ENCODE assay signal across 20 cellular contexts in genomic region chr1:14517813-14518180, GRCh38.
DNase-seq lines count a peak whose midpoint lies in the region; ATAC-seq and TF ChIP-seq lines count a peak whose summit lies in the region.
"Had no signal": no experiment of that assay in that cellular context is flagged by ENCODE, and none has a peak within 500 bp of the region (broad histone marks: within the 10 kb centered on the region; RNA-seq: fewer than 3 reads in every experiment).

No MANE protein-coding gene starts in this region.

- peaks cover 5% of the 10 kb centered on the region for H3K4me1 ChIP-seq in OCI-LY7 (ENCODE audit: insufficient read depth, low read length, poor library complexity, severe bottlenecking)
- peaks cover 12 to 80% (median 44%) of the 10 kb centered on the region in 3 donors for H3K4me1 ChIP-seq in esophagus squamous epithelium
- H3K4me1 ChIP-seq in vagina: peaks cover 59% of the 10 kb centered on the region

- H3K27ac ChIP-seq in OCI-LY7 (ENCODE audit: low read depth, low read length, poor library complexity, severe bottlenecking) (no peak overlapping the region), esophagus squamous epithelium (peak overlapping the region; percentile 68 to 86 (median 81)), vagina (peak overlapping the region; percentile 76)
- H3K27ac ChIP-seq: BLaER1 had no signal

- no peak overlapping the region for H3K4me3 Mint-ChIP-seq in activated naive CD8-positive, alpha-beta T cell treated with anti-CD3 and anti-CD28 coated beads, Interleukin-2, amount 50 U/mL, for 24 hours
- H3K4me3 Mint-ChIP-seq in immature natural killer cell: no peak overlapping the region
- H3K4me3 Mint-ChIP-seq: natural killer cell; T-helper 2 cell treated with Interferon-gamma antibody and Interleukin-4, amounts not matched to agents 5 μg/mL and 100 μg/mL, for 36 hours had no signal

- H3K4me1 Mint-ChIP-seq in activated naive CD8-positive, alpha-beta T cell treated with anti-CD3 and anti-CD28 coated beads, Interleukin-2, amount 50 U/mL, for 24 hours: peaks cover 3% of the 10 kb centered on the region
- H3K4me1 Mint-ChIP-seq in immature natural killer cell: no peaks in the 10 kb centered on the region
- H3K4me1 Mint-ChIP-seq: natural killer cell had no signal

- peaks cover 3% of the 10 kb centered on the region for H3K27me3 Mint-ChIP-seq in activated naive CD8-positive, alpha-beta T cell treated with anti-CD3 and anti-CD28 coated beads, Interleukin-2, amount 50 U/mL, for 24 hours
- peaks cover 2% of the 10 kb centered on the region in 3 donors for H3K27me3 Mint-ChIP-seq in immature natural killer cell (ENCODE audit: low read depth in 3 of 3)

- ATAC-seq in activated naive CD8-positive, alpha-beta T cell treated with anti-CD3 and anti-CD28 coated beads, Interleukin-2, amount 50 U/mL, for 24 hours: no peak
- ATAC-seq: natural killer cell had no signal

- H3K9me2 ChIP-seq in OCI-LY7 (ENCODE audit: insufficient read depth, low read length): no peaks in the 10 kb centered on the region

- H3K36me3 ChIP-seq in OCI-LY7 (ENCODE audit: insufficient read depth, low read length) (no peaks in the 10 kb centered on the region), esophagus squamous epithelium (no peaks in the 10 kb centered on the region), vagina (no peaks in the 10 kb centered on the region)
- H3K36me3 ChIP-seq: adrenal gland, BLaER1 had no signal

- no peaks in the 10 kb centered on the region for H4K20me1 ChIP-seq in OCI-LY7 (ENCODE audit: insufficient read depth, low read length)
- H4K20me1 ChIP-seq: BLaER1 had no signal

- no peaks in the 10 kb centered on the region for H3K9me3 Mint-ChIP-seq in activated naive CD8-positive, alpha-beta T cell treated with anti-CD3 and anti-CD28 coated beads, Interleukin-2, amount 50 U/mL, for 24 hours
- no peaks in the 10 kb centered on the region for H3K9me3 Mint-ChIP-seq in immature natural killer cell
- H3K9me3 Mint-ChIP-seq: natural killer cell; T-helper 2 cell treated with Interferon-gamma antibody and Interleukin-4, amounts not matched to agents 5 μg/mL and 100 μg/mL, for 36 hours had no signal

- no peak overlapping the region for H3K27ac Mint-ChIP-seq in activated naive CD8-positive, alpha-beta T cell treated with anti-CD3 and anti-CD28 coated beads, Interleukin-2, amount 50 U/mL, for 24 hours
- no peak overlapping the region for H3K27ac Mint-ChIP-seq in immature natural killer cell
- H3K27ac Mint-ChIP-seq: natural killer cell; T-helper 2 cell treated with Interferon-gamma antibody and Interleukin-4, amounts not matched to agents 5 μg/mL and 100 μg/mL, for 36 hours had no signal

- TF ChIP-seq POLR2A in esophagus squamous epithelium (IDR thresholded peaks at IDR 0.05): no peak
- TF ChIP-seq POLR2A in vagina (IDR thresholded peaks at IDR 0.05): no peak

- H3K79me2 ChIP-seq in OCI-LY7 (ENCODE audit: insufficient read depth, low read depth, low read length): no peaks in the 10 kb centered on the region

- intact Hi-C loops in OCI-LY7 (cut with micrococcal nuclease; ENCODE audit: unreplicated experiment) (no loop called here), esophagus squamous epithelium (cut with DNase I) (no loop called here), vagina (cut with DNase I) (no loop called here)

- H3K36me3 Mint-ChIP-seq in activated naive CD8-positive, alpha-beta T cell treated with anti-CD3 and anti-CD28 coated beads, Interleukin-2, amount 50 U/mL, for 24 hours (ENCODE audit: low read depth): no peaks in the 10 kb centered on the region
- no peaks in the 10 kb centered on the region for H3K36me3 Mint-ChIP-seq in immature natural killer cell
- H3K36me3 Mint-ChIP-seq: natural killer cell had no signal

- 11 to 30% methylated on average over 1 of the region's 1 CpG for WGBS in esophagus squamous epithelium, 2 donors

- H3K27me3 ChIP-seq in esophagus squamous epithelium: no peaks in the 10 kb centered on the region
- H3K27me3 ChIP-seq in vagina: no peaks in the 10 kb centered on the region
- H3K27me3 ChIP-seq: adrenal gland, BLaER1 had no signal

- POLR2A ChIA-PET in OCI-LY7 (lab: Charles Lee): interaction anchor here (0.7 kb wide), 1 partner anchor 24 kb away, joined by 7 read pairs; no protein-coding TSS in a partner anchor

- H3K9me3 ChIP-seq in OCI-LY7 (ENCODE audit: low read length) (no peaks in the 10 kb centered on the region), esophagus squamous epithelium (no peaks in the 10 kb centered on the region), vagina (no peaks in the 10 kb centered on the region)
- H3K9me3 ChIP-seq: adrenal gland, BLaER1 had no signal

- DNase-seq in NCI-H2081 (lab: John Stamatoyannopoulos, UW) (peak; percentile 9 to 29), NCI-H2081 treated with DMSO at 0.1 percent for 48 hours (lab: John Stamatoyannopoulos, UW) (no peak), OCI-LY7 (ENCODE audit: low spot score) (peak; percentile 9), esophagus squamous epithelium (lab: John Stamatoyannopoulos, UW) (no peak), vagina (ENCODE audit: extremely low spot score in 2 of 2) (no peak), T-helper 1 cell (no peak), immature natural killer cell (no peak)
- DNase-seq in activated naive CD8-positive, alpha-beta T cell treated with anti-CD3 and anti-CD28 coated beads, Interleukin-2, amount 50 U/mL, for 24 hours: no peak
- DNase-seq: effector CD4-positive, alpha-beta T cell; kidney; mesendoderm; natural killer cell; NCI-H1694; NCI-H526 treated with DMSO at 0.1 percent for 48 hours; OCI-M1; stimulated activated CD4-positive, alpha-beta T cell treated with anti-CD3 and anti-CD28 coated beads, Interleukin-4, amount 100 ng/mL, for 4 hours had no signal

- H3K4me2 ChIP-seq in OCI-LY7 (ENCODE audit: low read length): no peak overlapping the region
- H3K4me2 ChIP-seq: BLaER1, smooth muscle cell had no signal

- CTCF ChIA-PET in OCI-LY7 (lab: Charles Lee; ENCODE audit: unreplicated experiment): no interaction called here

- TF ChIP-seq CTCF in OCI-LY7 (conservative IDR thresholded peaks at IDR 0.05; ENCODE audit: low read length) (no peak), esophagus squamous epithelium (IDR thresholded peaks at IDR 0.05) (no peak), vagina (IDR thresholded peaks at IDR 0.05) (no peak)

- H2AFZ ChIP-seq in OCI-LY7 (ENCODE audit: low read length): peak overlapping the region; percentile 6; the same call in 1 of the 2 replicates

- no TSS peak for BruUV-seq in OCI-LY7 (replicated peaks; lab: Mats Ljungman, UMichigan)

- H3K4me3 ChIP-seq in OCI-LY7 (ENCODE audit: low read depth, low read length, poor library complexity, severe bottlenecking) (no peak overlapping the region), esophagus squamous epithelium (no peak overlapping the region), vagina (no peak overlapping the region)
- H3K4me3 ChIP-seq: adrenal gland, BLaER1, smooth muscle cell had no signal

Comparison
In these comparisons a context has a peak if more than half of its experiments do, and no peak if none do; other contexts are left out.
1. DNase-seq: peak in NCI-H2081 (2 of 2) and OCI-LY7 (single experiment); none in NCI-H2081 treated with DMSO at 0.1 percent for 48 hours (single experiment), esophagus squamous epithelium (single experiment), vagina (0 of 2), activated naive CD8-positive, alpha-beta T cell treated with anti-CD3 and anti-CD28 coated beads, Interleukin-2, amount 50 U/mL, for 24 hours (single experiment), T-helper 1 cell (0 of 5) and immature natural killer cell (0 of 3).